2 cellular contexts compared by ENCODE assay signal in genomic region chr1:246731873-246732272, GRCh38. TPM values are rescaled to one million over a fixed set of nuclear protein-coding genes. Genes with fewer than 3 reads are reported as not detected.
DNase-seq lines count a peak whose midpoint lies in the region; ATAC-seq, FAIRE-seq and TF ChIP-seq lines count a peak whose summit lies in the region.
"Not testable (repeated sequence)": the region's sequence is repeated elsewhere in the genome, so short reads cannot be mapped to it uniquely, and the experiment has no call there.

No MANE protein-coding gene starts in this region.

- not testable (repeated sequence) for TF ChIP-seq EP300 in K562 (IDR thresholded peaks at IDR 0.05; ENCODE audit: low read length)

- H3K9me3 ChIP-seq in HEK293 (ENCODE audit: control insufficient read depth, insufficient read depth, low read depth, low read length); K562 (replicated peaks; ENCODE audit: control insufficient read depth, insufficient read depth, low read depth, low read length): not testable (repeated sequence)

- not testable (repeated sequence) for DNase-seq in K562 (ENCODE audit: extremely low read depth in 1 of 4, low spot score in 3 of 4)

- not testable (repeated sequence) for H3K4me3 ChIP-seq in HEK293 (ENCODE audit: low read depth, low read length); K562

- not testable (repeated sequence) for H4K20me1 ChIP-seq in K562 (replicated peaks; ENCODE audit: control insufficient read depth, insufficient read depth, low read length)

- BruUV-seq in K562 (replicated peaks; lab: Mats Ljungman, UMichigan): not testable (repeated sequence)

- H3K27ac ChIP-seq in HEK293 (ENCODE audit: extremely low read depth, low read depth, low read length); K562 (ENCODE audit: extremely low read depth, low read depth, low read length): not testable (repeated sequence)

- 61% methylated on average over 3 of the region's 3 CpGs for WGBS in K562 (ENCODE audit: insufficient coverage, low coverage, missing lambda C conversion rate)

- not testable (repeated sequence) for ATAC-seq in K562

- intact Hi-C loops in K562 (cut with micrococcal nuclease): not testable (repeated sequence)

- not testable (repeated sequence) for H3K27me3 ChIP-seq in K562 (ENCODE audit: control insufficient read depth in 2 of 2, insufficient read depth in 2 of 2, low read length in 2 of 2)

- TF ChIP-seq POLR2A in K562 (conservative IDR thresholded peaks at IDR 0.05): not testable (repeated sequence)

- not testable (repeated sequence) for H3K4me2 ChIP-seq in K562 (ENCODE audit: insufficient read depth, low read length)

- peaks cover 0 to 74% of the 10 kb centered on the region in 2 experiments; a peak in 1 of 3 replicates for H3K36me3 ChIP-seq in HEK293 (ENCODE audit: control insufficient read depth in 2 of 2, insufficient read depth in 1 of 2, low read length in 2 of 2)
- H3K36me3 ChIP-seq in K562 (ENCODE audit: control insufficient read depth, insufficient read depth, low read length): peaks cover 84% of the 10 kb centered on the region

- CTCF ChIA-PET in HEK293 (lab: Yijun Ruan, JAX): interaction anchor here (0.6 kb wide), 1 partner anchor 483 kb away, joined by 3 read pairs; no protein-coding TSS in a partner anchor
- CTCF ChIA-PET in K562 (lab: Yijun Ruan, JAX; ENCODE audit: low intra/inter-chr PET ratio): not testable (repeated sequence)

- TF ChIP-seq RAD21 in K562 (CRISPR knock-in tag; conservative IDR thresholded peaks at IDR 0.05 in 1 of 2, IDR thresholded peaks at IDR 0.05 in 1 of 2): not testable (repeated sequence)

- POLR2A ChIA-PET in HEK293 (lab: Yijun Ruan, JAX): not testable (repeated sequence)
- POLR2A ChIA-PET in K562 (lab: Yijun Ruan, JAX): interaction anchor here (1.6 kb wide), 1 partner anchor 8 kb away, joined by 8 read pairs; the partner anchor contains the start of gene SCCPDH

- not testable (repeated sequence) for H3K79me2 ChIP-seq in K562 (ENCODE audit: control insufficient read depth, insufficient read depth, low read length)

- FAIRE-seq in K562 (lab: Jason Lieb, UNC): not testable (repeated sequence)

- in situ Hi-C loops in K562 (cut with MboI): not testable (repeated sequence)

- TF ChIP-seq CTCF in HEK293 (tag by site-specific recombination; IDR thresholded peaks at IDR 0.05); K562 (IDR thresholded peaks at IDR 0.05 in 2 of 3, conservative IDR thresholded peaks at IDR 0.05 in 1 of 3; ENCODE audit: insufficient read depth in 2 of 3, low read depth in 1 of 3, low read length in 3 of 3): not testable (repeated sequence)

- not testable (repeated sequence) for H3K4me1 ChIP-seq in HEK293 (ENCODE audit: control insufficient read depth, insufficient read depth, low read length); K562 (replicated peaks in 1 of 2; ENCODE audit: control insufficient read depth in 2 of 2, insufficient read depth in 2 of 2, low read length in 2 of 2)

- not testable (repeated sequence) for H3K9me1 ChIP-seq in K562 (ENCODE audit: control insufficient read depth, insufficient read depth, low read length)

- H2AFZ ChIP-seq in K562 (ENCODE audit: low read depth, low read length): not testable (repeated sequence)

- not testable (repeated sequence) for H3K9ac ChIP-seq in K562 (ENCODE audit: insufficient read depth in 1 of 2, low read depth in 2 of 2, low read length in 2 of 2)

TF ChIP-seq in HEK293, 187 proteins besides CTCF, POLR2A, EP300 and RAD21:
- TF ChIP-seq ZNF146 (tag by site-specific recombination; IDR thresholded peaks at IDR 0.05): peak; percentile 46; the same call in 1 of the 2 replicates

TF ChIP-seq in K562, 482 proteins besides CTCF, POLR2A, EP300 and RAD21:
- TF ChIP-seq RBM25 (IDR thresholded peaks at IDR 0.05; ENCODE audit: low read depth, low read length, severe bottlenecking): peak; percentile 52
- peak; percentile 65; the same call in 1 of the 2 replicates for TF ChIP-seq BCOR (IDR thresholded peaks at IDR 0.05)
- TF ChIP-seq ZNF146 (CRISPR knock-in tag; IDR thresholded peaks at IDR 0.05; ENCODE audit: unreplicated experiment): peak; percentile 94

RNA-seq across cellular contexts. Expression of gene SCCPDH, which starts 7.7 kb away (rescaled TPM):
- 13.0 and 22.1 TPM in 2 replicates for total RNA-seq in K562 (2011; cell fraction: chromatin; rRNA removed; ENCODE audit: low replicate concordance)
- 18.0 and 18.2 TPM in 2 replicates for total RNA-seq in K562 (2011; cell fraction: nucleolus; rRNA removed)
- total RNA-seq in K562 (2011; cell fraction: nucleoplasm; rRNA removed): 25.6 and 32.5 TPM in 2 replicates
- 37.1 and 42.3 TPM in 2 replicates for total RNA-seq in K562 (2014; rRNA removed)
- 47.1 and 54.4 TPM in 2 replicates for total RNA-seq in K562 (2014; rRNA removed; fragmentation: Illumina TruSeq; extraction: Trizol)
- 36.6 and 38.2 TPM in 2 replicates for total RNA-seq in K562 (2015; rRNA removed; fragmentation: Illumina TruSeq; extraction: Trizol)
- total RNA-seq in K562 (2021): 37.8 and 38.3 TPM in 2 replicates
- polyA plus RNA-seq in K562 (2011; rRNA removed): 39.9 and 61.9 TPM in 2 replicates
- 20.4 and 30.0 TPM in 2 replicates for polyA plus RNA-seq in K562 (2011; cell fraction: cytosol; rRNA removed)
- 9.3 and 15.3 TPM in 2 replicates for polyA plus RNA-seq in K562 (2011; cell fraction: nucleus; rRNA removed)
- polyA plus RNA-seq in K562 (2012): 34.8 and 38.1 TPM in 2 replicates
- 28.8 and 29.8 TPM in 2 replicates for polyA plus RNA-seq in K562 (2014; fragmentation: Illumina TruSeq; extraction: Trizol)
- 10 to 100 TPM in 1 of 2 experiments, 1 to 10 TPM in 1; 7.0 to 11.8 TPM for polyA plus RNA-seq in K562 (2014; fragmentation: Nextera tagmentation; extraction: Ambion mirVana)
- polyA plus RNA-seq in K562 (2014; rRNA removed): 48.2 and 51.9 TPM in 2 replicates
- 40.2 and 42.3 TPM in 2 replicates for polyA minus RNA-seq in K562 (2011; rRNA and poly(A)+ RNA removed)
- polyA minus RNA-seq in K562 (2011; cell fraction: cytosol; rRNA and poly(A)+ RNA removed): 14.8 and 14.9 TPM in 2 replicates
- polyA minus RNA-seq in K562 (2011; cell fraction: nucleus; rRNA and poly(A)+ RNA removed): 8.1 and 12.9 TPM in 2 replicates
